In the genomic region with DNA sequence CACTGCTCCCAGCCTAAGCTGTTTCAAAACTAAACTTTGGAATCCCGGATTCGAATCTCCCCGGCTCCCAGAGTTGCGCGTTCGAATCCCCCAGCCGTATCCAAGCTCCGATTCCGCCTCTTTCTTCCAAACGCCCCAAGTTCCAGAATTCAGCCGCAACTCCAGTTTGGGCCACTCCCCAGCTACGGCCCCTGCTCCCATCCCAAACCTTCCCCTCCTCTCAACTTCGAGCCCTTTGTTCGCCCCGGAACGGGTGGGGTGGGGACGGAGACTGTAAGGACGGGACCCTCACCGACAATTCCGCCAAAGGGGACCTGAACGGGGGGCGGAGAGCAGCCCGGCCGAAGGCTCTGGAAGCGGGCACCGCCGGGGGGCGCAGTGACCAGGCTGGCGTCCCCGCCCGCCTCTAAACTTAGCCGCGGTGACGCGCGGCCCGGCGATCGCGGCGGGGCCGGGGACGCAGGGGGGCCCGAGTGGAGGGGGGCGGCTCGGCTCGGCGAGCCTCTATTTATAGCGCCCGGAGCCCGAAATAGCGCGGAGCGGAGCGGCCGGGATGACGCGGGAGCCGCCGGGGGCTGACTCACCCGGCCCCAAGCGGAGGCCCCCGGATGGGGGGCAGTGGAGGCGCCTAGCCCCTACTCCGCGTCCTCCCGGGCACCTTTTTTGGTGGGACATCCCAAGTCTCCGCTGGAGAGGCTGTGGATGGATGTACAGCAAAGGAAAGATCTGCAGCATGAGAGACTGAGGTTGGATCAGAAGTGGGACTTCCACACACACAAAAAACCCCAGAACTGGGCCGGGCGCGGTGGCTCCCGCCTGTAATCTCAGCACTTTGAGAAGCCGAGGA, we compare ENCODE assay signal across 8 cellular contexts. TPM values are rescaled to one million over a fixed set of nuclear protein-coding genes. Genes with fewer than 3 reads are reported as not detected.
A peak's percentile ranks its signal among the peaks of the same experiment; 100 is the strongest.
DNase-seq lines count a peak whose midpoint lies in the region; ATAC-seq and TF ChIP-seq lines count a peak whose summit lies in the region.

No MANE protein-coding gene starts in this region.

- CTCF ChIA-PET in activated CD8-positive, alpha-beta T cell treated with anti-CD3 and anti-CD28 coated beads for 36 hours (lab: Charles Lee), result interaction anchor here (0.8 to 5.7 kb wide), 12 partner anchors 9 to 85 kb away, joined by 3 to 57 read pairs (median 5); a partner anchor contains a TSS

- H3K9me3 Mint-ChIP-seq in activated CD8-positive, alpha-beta T cell treated with anti-CD3 and anti-CD28 coated beads for 36 hours, result no peaks in the 10 kb centered on the region

- peak; percentile 11 for ATAC-seq in activated CD8-positive, alpha-beta T cell treated with anti-CD3 and anti-CD28 coated beads for 36 hours
- no peak for ATAC-seq in HG02763 (IDR thresholded peaks at IDR 0.05; ENCODE audit: unreplicated experiment)

- no peaks in the 10 kb centered on the region for H3K79me2 ChIP-seq in ACC112 (ENCODE audit: control insufficient read depth, insufficient read depth, low read length, unreplicated experiment)
- peaks cover 4% of the 10 kb centered on the region for H3K79me2 ChIP-seq in trophoblast cell (ENCODE audit: control insufficient read depth, insufficient read depth, low read length, poor library complexity)

- H3K27ac Mint-ChIP-seq in activated CD8-positive, alpha-beta T cell treated with anti-CD3 and anti-CD28 coated beads for 36 hours, result peak overlapping the region; percentile 6

- H3K9ac ChIP-seq in trophoblast cell (ENCODE audit: low read length), result peak overlapping the region; percentile 30

- H2AK5ac ChIP-seq in trophoblast cell (ENCODE audit: low read length), result no peak overlapping the region

- H3K9me3 ChIP-seq in trophoblast cell (ENCODE audit: insufficient read depth, low read depth, low read length), result no peaks in the 10 kb centered on the region

- peak; percentile 59 for TF ChIP-seq CTCF in GM13977 (IDR thresholded peaks at IDR 0.05; ENCODE audit: extremely low read depth, insufficient read depth, missing control alignments)
- peak; percentile 42 for TF ChIP-seq CTCF in activated CD8-positive, alpha-beta T cell treated with anti-CD3 and anti-CD28 coated beads for 36 hours (IDR thresholded peaks at IDR 0.05)

- no peaks in the 10 kb centered on the region for H3K36me3 Mint-ChIP-seq in activated CD8-positive, alpha-beta T cell treated with anti-CD3 and anti-CD28 coated beads for 36 hours (ENCODE audit: low read depth)

- H3K18ac ChIP-seq in trophoblast cell (ENCODE audit: low read length), result peak overlapping the region; percentile 36

- H2BK5ac ChIP-seq in trophoblast cell (ENCODE audit: low read depth, low read length, poor library complexity), result peak overlapping the region; percentile 22

- H3K4me3 ChIP-seq in ACC112 (ENCODE audit: low read depth, low read length), result peak overlapping the region; percentile 78
- peak overlapping the region; percentile 75 for H3K4me3 ChIP-seq in trophoblast cell (ENCODE audit: low read depth, low read length)

- H3K14ac ChIP-seq in trophoblast cell (ENCODE audit: low read length), result peak overlapping the region; percentile 58

- POLR2A ChIA-PET in activated CD8-positive, alpha-beta T cell treated with anti-CD3 and anti-CD28 coated beads for 36 hours (lab: Charles Lee), result interaction anchor here (1.0 kb wide), 2 partner anchors 11 to 50 kb away, joined by 4 read pairs; no protein-coding TSS in a partner anchor

- peak overlapping the region; percentile 80 for H4K8ac ChIP-seq in trophoblast cell (ENCODE audit: low read depth, low read length)

- H3K79me1 ChIP-seq in trophoblast cell (ENCODE audit: low read length), result peaks cover 15% of the 10 kb centered on the region

- H3K4me3 Mint-ChIP-seq in activated CD8-positive, alpha-beta T cell treated with anti-CD3 and anti-CD28 coated beads for 36 hours, result peak overlapping the region; percentile 71

- H2AFZ ChIP-seq in ACC112 (ENCODE audit: low read length, unreplicated experiment) (peak overlapping the region; percentile 78), trophoblast cell (ENCODE audit: insufficient read depth, low read length, poor library complexity) (peak overlapping the region; percentile 85)

- H3K27me3 ChIP-seq in ACC112 (ENCODE audit: insufficient read depth, low read length) (no peaks in the 10 kb centered on the region), trophoblast cell (ENCODE audit: insufficient read depth, low read length) (no peaks in the 10 kb centered on the region)

- no peaks in the 10 kb centered on the region for H3K27me3 Mint-ChIP-seq in activated CD8-positive, alpha-beta T cell treated with anti-CD3 and anti-CD28 coated beads for 36 hours

- H3K4me1 Mint-ChIP-seq in activated CD8-positive, alpha-beta T cell treated with anti-CD3 and anti-CD28 coated beads for 36 hours (ENCODE audit: low read depth), result peaks cover 27% of the 10 kb centered on the region

- peak overlapping the region; percentile 71 for H4K91ac ChIP-seq in trophoblast cell (ENCODE audit: low read depth, low read length)

- peak overlapping the region; percentile 86 for H3K4me2 ChIP-seq in trophoblast cell (ENCODE audit: low read length)

- H3K27ac ChIP-seq in ACC112 (ENCODE audit: low read depth, low read length) (peak overlapping the region; percentile 62; the same call in 1 of the 2 replicates), trophoblast cell (ENCODE audit: low read depth, low read length) (peak overlapping the region; percentile 8)

- WGBS in trophoblast cell (ENCODE audit: extremely low coverage, insufficient coverage, insufficient read length), result no CpG with 5 or more reads among the region's 73 CpGs

- intact Hi-C loops in activated CD8-positive, alpha-beta T cell treated with anti-CD3 and anti-CD28 coated beads for 36 hours (cut with micrococcal nuclease), result loop anchor here (10.0 kb wide), 1 partner anchor 46 kb away; no protein-coding TSS in a partner anchor

- in situ Hi-C loops in GM13977 (cut with MboI; ENCODE audit: low pct_unique_long_range_greater_than_20kb, low sequenced_read_pairs, unreplicated experiment), result no loop called here

- H4K12ac ChIP-seq in trophoblast cell (ENCODE audit: low read depth, low read length), result peak overlapping the region; percentile 76

- H2BK12ac ChIP-seq in trophoblast cell (ENCODE audit: low read length), result peak overlapping the region; percentile 10

- H3K23ac ChIP-seq in trophoblast cell (ENCODE audit: low read length), result no peak overlapping the region

- H3K4ac ChIP-seq in trophoblast cell (ENCODE audit: low read depth, low read length), result peak overlapping the region; percentile 48

- H3K4me1 ChIP-seq in ACC112 (ENCODE audit: control insufficient read depth, insufficient read depth, low read length, unreplicated experiment) (peaks cover 17% of the 10 kb centered on the region), trophoblast cell (ENCODE audit: control insufficient read depth in 1 of 2, insufficient read depth in 2 of 2, low read length in 2 of 2) (peaks cover 0 to 6% of the 10 kb centered on the region in 2 experiments)

- H3K36me3 ChIP-seq in ACC112 (ENCODE audit: insufficient read depth, low read length) (no peaks in the 10 kb centered on the region), trophoblast cell (ENCODE audit: control insufficient read depth in 1 of 2, insufficient read depth in 2 of 2, low read length in 2 of 2) (no peaks in the 10 kb centered on the region)

- DNase-seq in GM13977 (ENCODE audit: low spot score), result peak; percentile 68
- peak; percentile 53 for DNase-seq in activated CD8-positive, alpha-beta T cell treated with anti-CD3 and anti-CD28 coated beads for 36 hours
- DNase-seq in germinal center (ENCODE audit: low spot score), result peak; percentile 11
- peak; percentile 61 to 62 for DNase-seq in trophoblast cell
- no peak for DNase-seq in pons (ENCODE audit: low spot score)
- DNase-seq in NCI-H1417 treated with DMSO at 0.1 percent for 48 hours (lab: John Stamatoyannopoulos, UW), result no peak

- H2BK120ac ChIP-seq in trophoblast cell (ENCODE audit: insufficient read depth, low read length, poor library complexity), result peak overlapping the region; percentile 86

RNA-seq across cellular contexts. Expression of a gene that starts 4.9 kb away (rescaled TPM):
- 10 to 100 TPM; 41.6 to 46.5 TPM for total RNA-seq in activated CD8-positive, alpha-beta T cell treated with anti-CD3 and anti-CD28 coated beads for 36 hours
- 56.9 and 58.5 TPM in 2 replicates for polyA plus RNA-seq in trophoblast cell (2013)

RNA-seq across cellular contexts. Expression of a gene that starts 22.2 kb away (rescaled TPM):
- total RNA-seq in activated CD8-positive, alpha-beta T cell treated with anti-CD3 and anti-CD28 coated beads for 36 hours, result 10 to 100 TPM in 1 of 2 experiments, 1 to 10 TPM in 1; 9.8 to 11.6 TPM
- polyA plus RNA-seq in trophoblast cell (2013), result 10.8 and 11.1 TPM in 2 replicates

RNA-seq across cellular contexts. Expression of a gene that starts 23.7 kb away (rescaled TPM):
- 1 to 10 TPM; 4.6 to 5.8 TPM for total RNA-seq in activated CD8-positive, alpha-beta T cell treated with anti-CD3 and anti-CD28 coated beads for 36 hours
- polyA plus RNA-seq in trophoblast cell (2013), result 190 TPM in 2 replicates

RNA-seq across cellular contexts. Expression of a gene that starts 39.2 kb away (rescaled TPM):
- total RNA-seq in activated CD8-positive, alpha-beta T cell treated with anti-CD3 and anti-CD28 coated beads for 36 hours, result 10 to 100 TPM; 70.0 to 71.2 TPM
- 37.2 and 40.1 TPM in 2 replicates for polyA plus RNA-seq in trophoblast cell (2013)

RNA-seq across cellular contexts. Expression of a gene that starts 58.2 kb away (rescaled TPM):
- total RNA-seq in activated CD8-positive, alpha-beta T cell treated with anti-CD3 and anti-CD28 coated beads for 36 hours, result 10 to 100 TPM; 23.2 to 25.6 TPM
- 28.2 and 30.2 TPM in 2 replicates for polyA plus RNA-seq in trophoblast cell (2013)

Comparison
In these comparisons a context has a peak if more than half of its experiments do, and no peak if none do; other contexts are left out.
1. DNase-seq: peak in GM13977 (single experiment), activated CD8-positive, alpha-beta T cell treated with anti-CD3 and anti-CD28 coated beads for 36 hours (single experiment), germinal center (single experiment) and trophoblast cell (2 of 2); none in pons (single experiment) and NCI-H1417 treated with DMSO at 0.1 percent for 48 hours (single experiment).